ENCODE assay signal across 9 cellular contexts in genomic region chr17:16872836-16873653, GRCh38.
DNase-seq lines count a peak whose midpoint lies in the region; ATAC-seq, FAIRE-seq and TF ChIP-seq lines count a peak whose summit lies in the region.
"Had no signal": no experiment of that assay in that cellular context is flagged by ENCODE, and none has a peak within 500 bp of the region (broad histone marks: within the 10 kb centered on the region; RNA-seq: fewer than 3 reads in every experiment).

No MANE protein-coding gene starts in this region.

- H3K4me3 ChIP-seq in A549 (no peak overlapping the region), NT2/D1 (ENCODE audit: insufficient read length, low read depth) (no peak overlapping the region), testis (no peak overlapping the region)

- WGBS in A549 (ENCODE audit: missing lambda C conversion rate) = 76% methylated on average over 8 of the region's 12 CpGs
- WGBS in testis, 2 donors = 68 to 81% methylated on average over 5 to 12 of the region's 12 CpGs

- DNase-seq in A549 (ENCODE audit: low read depth in 1 of 2, low spot score in 1 of 2) = peak; percentile 57 to 72
- DNase-seq in NT2/D1 (ENCODE audit: low read depth, low spot score) = peak; percentile 25
- peak; percentile 66 for DNase-seq in activated naive CD8-positive, alpha-beta T cell treated with anti-CD3 and anti-CD28 coated beads, Interleukin-2, amount 50 U/mL, for 24 hours
- peak; percentile 37 to 38 for DNase-seq in left colon
- peak; percentile 37 for DNase-seq in testis
- no peak for DNase-seq in RCC 7860 (ENCODE audit: low spot score)

- H3K27ac Mint-ChIP-seq in activated naive CD8-positive, alpha-beta T cell treated with anti-CD3 and anti-CD28 coated beads, Interleukin-2, amount 50 U/mL, for 24 hours = no peak overlapping the region

- H3K4me2 ChIP-seq in A549 = no peak overlapping the region

- TF ChIP-seq POLR2A in A549 (IDR thresholded peaks at IDR 0.05; ENCODE audit: low read length) (no peak), testis (IDR thresholded peaks at IDR 0.05) (no peak)

- no peaks in the 10 kb centered on the region for H3K36me3 Mint-ChIP-seq in activated naive CD8-positive, alpha-beta T cell treated with anti-CD3 and anti-CD28 coated beads, Interleukin-2, amount 50 U/mL, for 24 hours (ENCODE audit: low read depth)

- H3K27me3 Mint-ChIP-seq in activated naive CD8-positive, alpha-beta T cell treated with anti-CD3 and anti-CD28 coated beads, Interleukin-2, amount 50 U/mL, for 24 hours = no peaks in the 10 kb centered on the region

- H3K36me3 ChIP-seq in NT2/D1 (ENCODE audit: insufficient read depth, insufficient read length, low read length) (no peaks in the 10 kb centered on the region), testis (ENCODE audit: low read depth, missing control alignments) (no peaks in the 10 kb centered on the region)

- FAIRE-seq in A549 (lab: Jason Lieb, UNC) (no peak), RCC 7860 (lab: Jason Lieb, UNC) (no peak)

- H3K27ac ChIP-seq in A549 (peak overlapping the region in 1 of 2 experiments; percentile 58; a peak in 3 of 6 replicates), testis (no peak overlapping the region)

- no peaks in the 10 kb centered on the region for H3K4me1 Mint-ChIP-seq in activated naive CD8-positive, alpha-beta T cell treated with anti-CD3 and anti-CD28 coated beads, Interleukin-2, amount 50 U/mL, for 24 hours
- H3K4me1 Mint-ChIP-seq: central memory CD8-positive, alpha-beta T cell had no signal

- H3K4me1 ChIP-seq in A549 (0 out of 3 replicates have a peak, but pooled peaks cover 6% of the 10 kb centered on the region), NT2/D1 (ENCODE audit: insufficient read depth, insufficient read length) (no peaks in the 10 kb centered on the region), testis (no peaks in the 10 kb centered on the region)

- no peak overlapping the region for H3K9ac ChIP-seq in NT2/D1 (ENCODE audit: insufficient read length, low read depth)

- TF ChIP-seq EP300 in A549 (IDR thresholded peaks at IDR 0.05) = no peak

- no peaks in the 10 kb centered on the region for H3K27me3 ChIP-seq in NT2/D1 (ENCODE audit: insufficient read depth, insufficient read length)
- H3K27me3 ChIP-seq in testis = no peaks in the 10 kb centered on the region

- H3K4me3 Mint-ChIP-seq in activated naive CD8-positive, alpha-beta T cell treated with anti-CD3 and anti-CD28 coated beads, Interleukin-2, amount 50 U/mL, for 24 hours = no peak overlapping the region
- H3K4me3 Mint-ChIP-seq: central memory CD8-positive, alpha-beta T cell had no signal

- POLR2A ChIA-PET in A549 (lab: Yijun Ruan, JAX) = no interaction called here

- ATAC-seq in A549 = peak; percentile 60 to 91; a peak in 5 of 6 replicates
- ATAC-seq in activated naive CD8-positive, alpha-beta T cell treated with anti-CD3 and anti-CD28 coated beads, Interleukin-2, amount 50 U/mL, for 24 hours = peak; percentile 67
- ATAC-seq in left colon = peak; percentile 79
- ATAC-seq in HG02884 (IDR thresholded peaks at IDR 0.05; ENCODE audit: unreplicated experiment) = no peak

- peaks cover 12% of the 10 kb centered on the region; the same call in 2 of the 3 replicates for H3K9me3 ChIP-seq in A549
- peaks cover 6% of the 10 kb centered on the region; the same call in 1 of the 2 replicates for H3K9me3 ChIP-seq in NT2/D1 (ENCODE audit: insufficient read depth, low read length)
- no peaks in the 10 kb centered on the region for H3K9me3 ChIP-seq in testis

- peak; percentile 50 to 73; a peak in 4 of 5 replicates for TF ChIP-seq RAD21 in A549 (conservative IDR thresholded peaks at IDR 0.05 in 1 of 2, IDR thresholded peaks at IDR 0.05 in 1 of 2)

- H3K9me3 Mint-ChIP-seq in activated naive CD8-positive, alpha-beta T cell treated with anti-CD3 and anti-CD28 coated beads, Interleukin-2, amount 50 U/mL, for 24 hours = no peaks in the 10 kb centered on the region
- H3K9me3 Mint-ChIP-seq: central memory CD8-positive, alpha-beta T cell had no signal

- TF ChIP-seq CTCF in A549 (IDR thresholded peaks at IDR 0.05) = peak; percentile 59
- peak; percentile 87 for TF ChIP-seq CTCF in GM12873 (IDR thresholded peaks at IDR 0.05; ENCODE audit: insufficient read depth, low read depth, low read length, missing control alignments)
- peak; percentile 35 to 45 (median 41) for TF ChIP-seq CTCF in testis (IDR thresholded peaks at IDR 0.05)

- CTCF ChIA-PET in A549 (lab: Yijun Ruan, JAX) = no interaction called here

- intact Hi-C loops in left colon (cut with DNase I, micrococcal nuclease) (no loop called here), testis (cut with DNase I; ENCODE audit: low total_unique reads) (no loop called here)

TF ChIP-seq in A549, 52 proteins besides CTCF, POLR2A, EP300 and RAD21:
- TF ChIP-seq GATA3 (IDR thresholded peaks at IDR 0.05; ENCODE audit: borderline replicate concordance) (no peak), SMC3 (IDR thresholded peaks at IDR 0.05) (peak; percentile 54; the same call in 1 of the 3 replicates), MAX (IDR thresholded peaks at IDR 0.05) (0 out of 2 replicates have a peak, but pooled peaks have one; percentile 35), E2F6 (IDR thresholded peaks at IDR 0.05; ENCODE audit: borderline replicate concordance, low read depth) (peak; percentile 58; the same call in 1 of the 2 replicates)
